ENCODE assay signal across 8 cellular contexts in the genomic region with DNA sequence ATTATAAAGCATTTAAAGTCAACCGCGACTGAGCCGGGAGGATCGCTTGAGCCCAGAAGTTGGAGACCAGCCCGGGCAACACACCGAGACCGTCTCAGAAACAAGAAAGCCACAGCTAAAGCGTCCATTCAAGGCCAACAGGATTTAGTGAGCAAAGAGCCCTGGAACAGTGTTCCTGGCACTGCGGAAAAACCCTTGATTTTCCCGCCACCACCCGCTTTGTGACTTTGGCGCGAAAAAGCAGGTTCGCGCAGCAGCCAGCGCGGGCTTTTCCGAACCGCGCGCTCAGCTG. TPM values are rescaled to one million over a fixed set of nuclear protein-coding genes. Genes with fewer than 3 reads are reported as not detected.
DNase-seq lines count a peak whose midpoint lies in the region; ATAC-seq and TF ChIP-seq lines count a peak whose summit lies in the region.

No MANE protein-coding gene starts in this region.

- H3K27me3 Mint-ChIP-seq in brain = no peaks in the 10 kb centered on the region

- intact Hi-C loops in heart left ventricle (cut with DNase I) = no loop called here
- intact Hi-C loops in Right ventricle myocardium inferior (cut with DNase I) = no loop called here

- H3K27me3 ChIP-seq in heart left ventricle = no peaks in the 10 kb centered on the region
- no peaks in the 10 kb centered on the region for H3K27me3 ChIP-seq in mesendoderm (ENCODE audit: insufficient read depth, low read length, poor library complexity)

- no peak for TF ChIP-seq POLR2A in heart left ventricle (IDR thresholded peaks at IDR 0.05)

- H3K9ac ChIP-seq in mesendoderm (ENCODE audit: low read length) = peak overlapping the region; percentile 100

- H3K36me3 Mint-ChIP-seq in brain = peaks cover 38% of the 10 kb centered on the region

- peaks cover 3% of the 10 kb centered on the region for H3K79me1 ChIP-seq in mesendoderm (ENCODE audit: low read length)

- peak overlapping the region; percentile 72 for H3K23ac ChIP-seq in mesendoderm (ENCODE audit: low read length)

- ATAC-seq in heart left ventricle (no peak), Right ventricle myocardium inferior (no peak), GM21526 (IDR thresholded peaks at IDR 0.05; ENCODE audit: low FRiP score, unreplicated experiment) (no peak)

- peak overlapping the region; percentile 6 for H3K4me2 ChIP-seq in mesendoderm (ENCODE audit: low read length)

- DNase-seq in heart left ventricle (no peak), Right ventricle myocardium inferior (ENCODE audit: missing footprints) (no peak), mesendoderm (no peak), DMS79 treated with DMSO at 0.1 percent for 48 hours (lab: John Stamatoyannopoulos, UW) (no peak), dermis blood vessel endothelial cell (no peak)

- H3K36me3 ChIP-seq in heart left ventricle = peaks cover 0 to 42% (median 34%) of the 10 kb centered on the region in 9 donors
- H3K36me3 ChIP-seq in mesendoderm (ENCODE audit: control insufficient read depth, insufficient read depth, low read length) = peaks cover 11% of the 10 kb centered on the region
- peaks cover 1% of the 10 kb centered on the region for H3K36me3 ChIP-seq in urinary bladder (ENCODE audit: insufficient read depth)

- no peak overlapping the region for H3K4ac ChIP-seq in mesendoderm (ENCODE audit: low read depth, low read length)

- peaks cover 36% of the 10 kb centered on the region for H3K79me2 ChIP-seq in mesendoderm (ENCODE audit: control insufficient read depth, insufficient read depth, low read length)

- H3K4me1 Mint-ChIP-seq in brain = peaks cover 66% of the 10 kb centered on the region

- peak overlapping the region in 6 of 12 donors; percentile 82 to 96 (median 88) for H3K27ac ChIP-seq in heart left ventricle
- H3K27ac ChIP-seq in mesendoderm (ENCODE audit: low read depth, low read length) = peak overlapping the region; percentile 13
- H3K27ac ChIP-seq in urinary bladder (ENCODE audit: low read depth) = no peak overlapping the region

- TF ChIP-seq CTCF in heart left ventricle (IDR thresholded peaks at IDR 0.05) (no peak), brain (conservative IDR thresholded peaks at IDR 0.05) (no peak)

- H3K4me1 ChIP-seq in heart left ventricle (peaks cover 0 to 30% (median 18%) of the 10 kb centered on the region in 12 donors), mesendoderm (ENCODE audit: control insufficient read depth, low read depth, low read length) (no peaks in the 10 kb centered on the region), urinary bladder (ENCODE audit: insufficient read depth) (no peaks in the 10 kb centered on the region)

- H4K8ac ChIP-seq in mesendoderm (ENCODE audit: low read depth, low read length) = no peak overlapping the region

- H2BK120ac ChIP-seq in mesendoderm (ENCODE audit: low read depth, low read length) = no peak overlapping the region

- H3K4me3 Mint-ChIP-seq in brain = peak overlapping the region; percentile 94 to 97 (median 96)

- H3K9me3 ChIP-seq in heart left ventricle = no peaks in the 10 kb centered on the region

- peak overlapping the region; percentile 6 for H3K18ac ChIP-seq in mesendoderm (ENCODE audit: low read length)

- no peak overlapping the region for H2BK5ac ChIP-seq in mesendoderm (ENCODE audit: low read length)

- H3K56ac ChIP-seq in mesendoderm (ENCODE audit: low read length) = peak overlapping the region; percentile 100

- peak overlapping the region in 4 of 5 experiments; percentile 48 to 85 (median 68) for H3K27ac Mint-ChIP-seq in brain

- H4K5ac ChIP-seq in mesendoderm (ENCODE audit: low read length) = no peak overlapping the region

- no peak overlapping the region for H2BK15ac ChIP-seq in mesendoderm (replicated peaks; ENCODE audit: low read depth)

- 0% methylated on average over 8 to 21 of the region's 21 CpGs for WGBS in heart left ventricle, 4 donors
- no CpG with 5 or more reads among the region's 21 CpGs for WGBS in mesendoderm (ENCODE audit: extremely low coverage, insufficient coverage, low lambda C conversion rate)
- WGBS in urinary bladder = under 1% methylated on average over 21 of the region's 21 CpGs

- peak overlapping the region; percentile 37 for H2AK5ac ChIP-seq in mesendoderm (ENCODE audit: low read length)

- H3K9me3 Mint-ChIP-seq in brain = no peaks in the 10 kb centered on the region

- H3K4me3 ChIP-seq in heart left ventricle = peak overlapping the region; percentile 64 to 98 (median 81)
- peak overlapping the region; percentile 63 for H3K4me3 ChIP-seq in mesendoderm (ENCODE audit: low read length)
- peak overlapping the region; percentile 63 for H3K4me3 ChIP-seq in urinary bladder (ENCODE audit: low read depth, low read length)

RNA-seq across cellular contexts. Expression of a gene that starts 0.7 kb away (rescaled TPM):
- total RNA-seq in heart left ventricle = 10 to 100 TPM; 20.2 to 52.7 (median 22.9) TPM
- polyA plus RNA-seq in heart left ventricle = 10 to 100 TPM; 18.7 to 45.4 TPM
- total RNA-seq in Right ventricle myocardium inferior = 35.8 TPM
- polyA plus RNA-seq in brain (ENCODE audit: insufficient read depth, low read depth, low replicate concordance) = 172 TPM
- polyA plus RNA-seq in mesendoderm (2013, experiment 1 of 2) = 273 TPM
- polyA plus RNA-seq in mesendoderm (2013, experiment 2 of 2) = 276 TPM
- total RNA-seq in urinary bladder = 91.9 TPM
- polyA plus RNA-seq in urinary bladder = 56.8 TPM
- total RNA-seq in dermis blood vessel endothelial cell = 131 and 240 TPM in 2 replicates

RNA-seq across cellular contexts. Expression of a gene that starts 6.2 kb away (rescaled TPM):
- total RNA-seq in heart left ventricle = 10 to 100 TPM; 69.4 to 99.4 (median 82.0) TPM
- polyA plus RNA-seq in heart left ventricle = 100 to 1,000 TPM in 1 of 2 donors, 10 to 100 TPM in 1; 88.7 to 124 TPM
- total RNA-seq in Right ventricle myocardium inferior = 86.3 TPM
- 120 TPM for polyA plus RNA-seq in brain (ENCODE audit: insufficient read depth, low read depth, low replicate concordance)
- polyA plus RNA-seq in mesendoderm (2013, experiment 1 of 2) = 92.8 TPM
- polyA plus RNA-seq in mesendoderm (2013, experiment 2 of 2) = 98.8 TPM
- 131 TPM for total RNA-seq in urinary bladder
- 116 TPM for polyA plus RNA-seq in urinary bladder
- 57.3 and 75.4 TPM in 2 replicates for total RNA-seq in dermis blood vessel endothelial cell

RNA-seq across cellular contexts. Expression of a gene that starts 7.7 kb away (rescaled TPM):
- total RNA-seq in heart left ventricle (100 to 1,000 TPM in 1 of 9 donors, 10 to 100 TPM in 8; 64.5 to 105 (median 86.8) TPM), Right ventricle myocardium inferior (57.2 TPM), urinary bladder (36.9 TPM), dermis blood vessel endothelial cell (71.5 and 105 TPM in 2 replicates)
- polyA plus RNA-seq in heart left ventricle (10 to 100 TPM; 22.5 to 24.9 TPM), brain (ENCODE audit: insufficient read depth, low read depth, low replicate concordance) (40.9 TPM), urinary bladder (22.1 TPM)
- polyA plus RNA-seq in mesendoderm (2013, experiment 1 of 2) = 26.4 TPM
- 25.4 TPM for polyA plus RNA-seq in mesendoderm (2013, experiment 2 of 2)
